Comparison of ENCODE assay signal across 8 cellular contexts in genomic region chr20:37202267-37202943, GRCh38. TPM values are rescaled to one million over a fixed set of nuclear protein-coding genes. Genes with fewer than 3 reads are reported as not detected.
DNase-seq lines count a peak whose midpoint lies in the region; ATAC-seq and TF ChIP-seq lines count a peak whose summit lies in the region.

No MANE protein-coding gene starts in this region.

- H3K27me3 Mint-ChIP-seq in chondrocyte (ENCODE audit: low read depth) = no peaks in the 10 kb centered on the region

- CTCF ChIA-PET in Panc1 (lab: Charles Lee) = interaction anchor here (0.6 kb wide), 1 partner anchor 248 kb away, joined by 3 read pairs; no protein-coding TSS in a partner anchor

- ATAC-seq in Panc1 (peak; percentile 85), lung (ENCODE audit: insufficient read depth, low FRiP score) (peak; percentile 82), GM21528 (IDR thresholded peaks at IDR 0.05; ENCODE audit: low FRiP score, unreplicated experiment) (no peak), GM18867 (IDR thresholded peaks at IDR 0.05; ENCODE audit: unreplicated experiment) (no peak), GM19463 (IDR thresholded peaks at IDR 0.05; ENCODE audit: unreplicated experiment) (no peak)

- no peak overlapping the region for H3K4me3 ChIP-seq in Panc1 (ENCODE audit: low read depth in 2 of 2, low read length in 2 of 2)
- no peak overlapping the region for H3K4me3 ChIP-seq in lung

- no peaks in the 10 kb centered on the region for H3K27me3 ChIP-seq in Panc1 (ENCODE audit: control insufficient read depth, insufficient read depth, low read length)
- H3K27me3 ChIP-seq in lung (ENCODE audit: control insufficient read depth, insufficient read depth) = no peaks in the 10 kb centered on the region

- POLR2A ChIA-PET in Panc1 (lab: Charles Lee) = no interaction called here

- H3K4me1 Mint-ChIP-seq in chondrocyte (ENCODE audit: low read depth) = peaks cover 19% of the 10 kb centered on the region

- H3K27ac ChIP-seq in Panc1 (ENCODE audit: low read length) (no peak overlapping the region), lung (ENCODE audit: low read depth in 1 of 2, low read length in 1 of 2) (peak overlapping the region in 1 of 2 donors; percentile 46)

- peak overlapping the region; percentile 79 for H3K27ac Mint-ChIP-seq in chondrocyte (ENCODE audit: unreplicated experiment)

- H3K36me3 ChIP-seq in Panc1 (ENCODE audit: control insufficient read depth, insufficient read depth, low read length) (peaks cover 33% of the 10 kb centered on the region), lung (ENCODE audit: control insufficient read depth in 2 of 2, insufficient read depth in 2 of 2, low read length in 2 of 2) (peaks cover 23 to 42% of the 10 kb centered on the region in 2 donors)

- in situ Hi-C loops in Panc1 (cut with HindIII; ENCODE audit: low pct_unique_long_range_greater_than_20kb, low sequenced_read_pairs) = no loop called here

- TF ChIP-seq CTCF in Panc1 (IDR thresholded peaks at IDR 0.05) = peak; percentile 85
- peak; percentile 94 for TF ChIP-seq CTCF in chondrocyte (IDR thresholded peaks at IDR 0.05)
- peak; percentile 35 for TF ChIP-seq CTCF in lung (IDR thresholded peaks at IDR 0.05; ENCODE audit: control extremely low read depth, extremely low read depth)

- H3K9me3 Mint-ChIP-seq in chondrocyte (ENCODE audit: low read depth) = no peaks in the 10 kb centered on the region

- no TSS peak for BruUV-seq in Panc1 (replicated peaks; lab: Mats Ljungman, UMichigan)

- H3K9me3 ChIP-seq in Panc1 (ENCODE audit: control insufficient read depth, insufficient read depth, low read depth, low read length) = no peaks in the 10 kb centered on the region
- no peaks in the 10 kb centered on the region for H3K9me3 ChIP-seq in lung (ENCODE audit: control insufficient read depth in 2 of 2, insufficient read depth in 1 of 2, low read length in 1 of 2)

- H3K4me1 ChIP-seq in Panc1 (ENCODE audit: control insufficient read depth, insufficient read depth, low read length) = peaks cover 6% of the 10 kb centered on the region
- no peaks in the 10 kb centered on the region for H3K4me1 ChIP-seq in lung (ENCODE audit: control insufficient read depth in 2 of 2, insufficient read depth in 2 of 2, low read length in 2 of 2)

- intact Hi-C loops in Panc1 (cut with micrococcal nuclease; ENCODE audit: unreplicated experiment) = no loop called here

- 67 to 75% methylated on average over 6 of the region's 6 CpGs for WGBS in lung, 2 donors

- H3K4me3 Mint-ChIP-seq in chondrocyte (ENCODE audit: unreplicated experiment) = no peak overlapping the region

- peaks cover 37% of the 10 kb centered on the region for H3K36me3 Mint-ChIP-seq in chondrocyte (ENCODE audit: low read depth)

- DNase-seq in COLO829 (ENCODE audit: low spot score) = peak; percentile 97
- peak; percentile 97 for DNase-seq in HCEC 1CT
- peak; percentile 46 for DNase-seq in Panc1 (ENCODE audit: low read depth, low spot score)
- DNase-seq in chondrocyte (ENCODE audit: low spot score) = no peak
- DNase-seq in lung (ENCODE audit: low spot score) = peak; percentile 54

RNA-seq across cellular contexts. Expression of gene MROH8, which starts 23.1 kb away (rescaled TPM):
- total RNA-seq in Panc1 (2021; ENCODE audit: unreplicated experiment) = 1.8 TPM
- polyA plus RNA-seq in Panc1 (2012; ENCODE audit: insufficient read length) = 1.1 TPM
- 2.5 to 6.1 TPM (median 2.8 TPM) in 3 replicates for total RNA-seq in chondrocyte
- total RNA-seq in lung = 1 to 10 TPM; 3.3 to 4.0 TPM
- polyA plus RNA-seq in lung = 1 to 10 TPM in 1 of 2 donors, under 1 TPM in 1; 0.84 to 1.6 TPM

RNA-seq across cellular contexts. Expression of gene RPN2, which starts 23.3 kb away (rescaled TPM):
- total RNA-seq in Panc1 (2021; ENCODE audit: unreplicated experiment) (250 TPM), chondrocyte (183 to 194 TPM (median 185 TPM) in 3 replicates), lung (100 to 1,000 TPM; 102 to 286 TPM)
- 201 TPM for polyA plus RNA-seq in Panc1 (2012; ENCODE audit: insufficient read length)
- polyA plus RNA-seq in lung = 100 to 1,000 TPM in 1 of 2 donors, 10 to 100 TPM in 1; 88.9 to 276 TPM

RNA-seq across cellular contexts. Expression of gene GHRH, which starts 59.2 kb away (rescaled TPM):
- total RNA-seq in Panc1 (2021; ENCODE audit: unreplicated experiment) (not detected), chondrocyte (not detected in 3 replicates), lung (not detected)
- not detected for polyA plus RNA-seq in Panc1 (2012; ENCODE audit: insufficient read length)
- polyA plus RNA-seq in lung = not detected

Comparison
In these comparisons a context has a peak if more than half of its experiments do, and no peak if none do; other contexts are left out.
1. ATAC-seq: peak in Panc1 (single experiment) and lung (single experiment); none in GM21528 (single experiment), GM18867 (single experiment) and GM19463 (single experiment).
2. CTCF ChIP-seq: peak in every context shown above with its lines; median percentile 94 in chondrocyte; 85 in Panc1; 35 in lung.